ENCODE assay signal across 10 cellular contexts in genomic region chr17:17935321-17936271, GRCh38. TPM values are rescaled to one million over a fixed set of nuclear protein-coding genes. Genes with fewer than 3 reads are reported as not detected.
A peak's percentile ranks its signal among the peaks of the same experiment; 100 is the strongest.
DNase-seq lines count a peak whose midpoint lies in the region; ATAC-seq and TF ChIP-seq lines count a peak whose summit lies in the region.
"Had no signal": no experiment of that assay in that cellular context is flagged by ENCODE, and none has a peak within 500 bp of the region (broad histone marks: within the 10 kb centered on the region; RNA-seq: fewer than 3 reads in every experiment).

No MANE protein-coding gene starts in this region.

- no peak overlapping the region for H3K4me3 ChIP-seq in SJCRH30
- no peak overlapping the region for H3K4me3 ChIP-seq in Karpas-422 (ENCODE audit: low read length)
- H3K4me3 ChIP-seq: thoracic aorta had no signal

- peaks cover 56% of the 10 kb centered on the region for H3K4me1 ChIP-seq in SJCRH30
- H3K4me1 ChIP-seq in foreskin keratinocyte, result peaks cover 41% of the 10 kb centered on the region
- peaks cover 9% of the 10 kb centered on the region for H3K4me1 ChIP-seq in Karpas-422 (ENCODE audit: low read length)

- no peak overlapping the region for H3K9ac ChIP-seq in Karpas-422 (ENCODE audit: low read length)

- no peaks in the 10 kb centered on the region for H3K9me3 Mint-ChIP-seq in progenitor cell of endocrine pancreas (ENCODE audit: low read depth)

- ATAC-seq in foreskin keratinocyte, result peak; percentile 50
- no peak for ATAC-seq in HG03045 (IDR thresholded peaks at IDR 0.05; ENCODE audit: unreplicated experiment)

- H3K9me3 ChIP-seq in SJCRH30 (replicated peaks) (no peaks in the 10 kb centered on the region), Karpas-422 (ENCODE audit: low read length) (no peaks in the 10 kb centered on the region)
- H3K9me3 ChIP-seq: thoracic aorta had no signal

- no peaks in the 10 kb centered on the region for H3K79me2 ChIP-seq in Karpas-422 (ENCODE audit: low read length)

- H3K9me2 ChIP-seq in Karpas-422 (replicated peaks; ENCODE audit: insufficient read depth, low read length), result no peaks in the 10 kb centered on the region

- H2AFZ ChIP-seq in Karpas-422 (ENCODE audit: low read length), result no peak overlapping the region

- H3K27ac Mint-ChIP-seq in progenitor cell of endocrine pancreas, result peak overlapping the region; percentile 35

- H3K27me3 ChIP-seq in SJCRH30, result no peaks in the 10 kb centered on the region
- H3K27me3 ChIP-seq in foreskin keratinocyte, result no peaks in the 10 kb centered on the region
- no peaks in the 10 kb centered on the region for H3K27me3 ChIP-seq in Karpas-422 (ENCODE audit: low read length)

- H3K4me1 Mint-ChIP-seq in progenitor cell of endocrine pancreas (ENCODE audit: low read depth), result peaks cover 1% of the 10 kb centered on the region

- no peak overlapping the region for H3K4me3 Mint-ChIP-seq in progenitor cell of endocrine pancreas (ENCODE audit: low read depth)

- TF ChIP-seq CTCF in foreskin keratinocyte (conservative IDR thresholded peaks at IDR 0.05) (no peak), progenitor cell of endocrine pancreas (IDR thresholded peaks at IDR 0.05; ENCODE audit: unreplicated experiment) (no peak)

- H3K27ac ChIP-seq in SJCRH30 (no peak overlapping the region), foreskin keratinocyte (peak overlapping the region; percentile 91), Karpas-422 (ENCODE audit: low read length) (no peak overlapping the region)
- H3K27ac ChIP-seq: thoracic aorta had no signal

- no peaks in the 10 kb centered on the region; the same call in 1 of the 2 replicates for H4K20me1 ChIP-seq in Karpas-422 (ENCODE audit: insufficient read depth, low read depth, low read length)

- H3K36me3 ChIP-seq in SJCRH30, result no peaks in the 10 kb centered on the region
- no peaks in the 10 kb centered on the region for H3K36me3 ChIP-seq in Karpas-422 (ENCODE audit: insufficient read depth, low read length)
- H3K36me3 ChIP-seq: thoracic aorta had no signal

- H3K36me3 Mint-ChIP-seq in progenitor cell of endocrine pancreas (ENCODE audit: insufficient read depth), result no peaks in the 10 kb centered on the region

- peak; percentile 84 for DNase-seq in ELR (ENCODE audit: low read depth)
- peak; percentile 52 to 55 for DNase-seq in SJCRH30
- DNase-seq in foreskin keratinocyte, result peak in 1 of 2 donors; percentile 68
- DNase-seq in progenitor cell of endocrine pancreas (ENCODE audit: low spot score, unreplicated experiment), result no peak
- no peak for DNase-seq in activated CD4-positive, CD25-positive, alpha-beta regulatory T cell treated with anti-CD3 and anti-CD28 coated beads, Interleukin-2, amount 50 U/mL, for 72 hours
- no peak for DNase-seq in Karpas-422
- DNase-seq in SK-N-DZ (ENCODE audit: low spot score), result no peak
- DNase-seq: activated T-cell treated with anti-CD3 and anti-CD28 coated beads, Interleukin-2, amount 50 U/mL, for 1 hour had no signal

- no peaks in the 10 kb centered on the region for H3K27me3 Mint-ChIP-seq in progenitor cell of endocrine pancreas

- H3K4me2 ChIP-seq in Karpas-422 (ENCODE audit: low read depth, low read length, poor library complexity, severe bottlenecking), result no peak overlapping the region

RNA-seq across cellular contexts. Expression of gene TOM1L2, which starts 36.6 kb away (rescaled TPM):
- 22.3 and 30.0 TPM in 2 replicates for total RNA-seq in SJCRH30 (2014; rRNA removed; shearing (Covaris generic))
- total RNA-seq in foreskin keratinocyte (28.2 and 32.3 TPM in 2 replicates), progenitor cell of endocrine pancreas (29.4 and 30.5 TPM in 2 replicates)
- polyA plus RNA-seq in foreskin keratinocyte, result 14.2 and 14.4 TPM in 2 replicates
- total RNA-seq in Karpas-422 (2014; rRNA removed; shearing (Covaris generic); ENCODE audit: low replicate concordance), result 6.0 and 6.4 TPM in 2 replicates
- polyA plus RNA-seq in SK-N-DZ (2014; cell fraction: cytosol; rRNA removed), result 67.5 and 118 TPM in 2 replicates
- 26.1 and 66.8 TPM in 2 replicates for polyA plus RNA-seq in SK-N-DZ (2014; cell fraction: nucleus; rRNA removed)

RNA-seq across cellular contexts. Expression of gene DRC3, which starts 37.1 kb away (rescaled TPM):
- total RNA-seq in SJCRH30 (2014; rRNA removed; shearing (Covaris generic)), result 0.66 and 0.89 TPM in 2 replicates
- total RNA-seq in foreskin keratinocyte (0.42 and 0.54 TPM in 2 replicates), progenitor cell of endocrine pancreas (13.3 and 15.4 TPM in 2 replicates)
- polyA plus RNA-seq in foreskin keratinocyte, result 0.13 and 0.28 TPM in 2 replicates
- 4.5 TPM in 1 of 2 replicates, not detected in the other for total RNA-seq in Karpas-422 (2014; rRNA removed; shearing (Covaris generic); ENCODE audit: low replicate concordance)
- 0.48 and 0.49 TPM in 2 replicates for polyA plus RNA-seq in SK-N-DZ (2014; cell fraction: cytosol; rRNA removed)
- 2.9 and 4.0 TPM in 2 replicates for polyA plus RNA-seq in SK-N-DZ (2014; cell fraction: nucleus; rRNA removed)

Comparison
In these comparisons a context has a peak if more than half of its experiments do, and no peak if none do; other contexts are left out.
1. DNase-seq: peak in ELR (single experiment) and SJCRH30 (2 of 2); none in progenitor cell of endocrine pancreas (single experiment), activated CD4-positive, CD25-positive, alpha-beta regulatory T cell treated with anti-CD3 and anti-CD28 coated beads, Interleukin-2, amount 50 U/mL, for 72 hours (single experiment), Karpas-422 (single experiment) and SK-N-DZ (single experiment).